Comparison of ENCODE assay signal across 14 cellular contexts in the genomic region with DNA sequence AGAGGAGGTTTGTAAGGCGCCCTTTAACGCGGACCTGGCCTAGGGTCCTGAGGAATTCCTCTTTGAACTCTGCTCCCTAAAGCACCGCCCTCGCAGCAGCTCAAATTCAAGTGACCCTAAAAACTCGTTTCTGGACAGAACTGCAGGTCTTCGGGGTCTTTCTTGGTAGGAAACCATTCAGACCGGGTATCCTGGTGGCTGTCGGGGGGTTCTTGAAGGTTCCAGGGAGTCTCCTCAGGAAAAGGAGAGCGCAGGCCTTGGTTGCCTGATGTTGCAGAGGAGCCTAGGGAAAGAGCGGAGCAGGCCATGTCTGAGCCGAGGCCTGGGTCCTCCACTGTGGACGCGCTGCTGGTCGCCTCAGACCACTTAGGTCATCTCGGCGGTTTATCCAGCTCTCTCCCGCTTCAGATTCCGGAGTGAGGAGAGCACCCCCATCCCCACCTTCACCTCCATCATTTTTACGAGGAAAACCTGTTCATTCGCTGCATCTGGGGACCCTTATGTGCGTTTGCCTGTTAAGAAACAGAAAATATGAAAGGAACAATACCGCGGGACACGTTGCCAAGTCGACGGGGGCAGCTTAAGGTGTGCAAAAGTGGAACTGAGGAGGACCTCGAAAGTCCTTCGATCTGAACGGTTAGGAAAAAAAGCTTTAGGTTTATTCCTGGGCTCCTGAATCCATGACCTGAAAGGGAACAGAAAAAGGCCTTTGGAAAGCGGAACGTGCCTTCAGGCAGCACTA.
DNase-seq lines count a peak whose midpoint lies in the region; ATAC-seq and TF ChIP-seq lines count a peak whose summit lies in the region.
"Had no signal": no experiment of that assay in that cellular context is flagged by ENCODE, and none has a peak within 500 bp of the region (broad histone marks: within the 10 kb centered on the region; RNA-seq: fewer than 3 reads in every experiment).

No MANE protein-coding gene starts in this region.

- no peak for TF ChIP-seq EP300 in gastroesophageal sphincter (IDR thresholded peaks at IDR 0.05)

- BruUV-seq in Calu3 (replicated peaks; lab: Mats Ljungman, UMichigan): no TSS peak

- DNase-seq in Calu3: no peak
- DNase-seq in ecto neural progenitor cell (ENCODE audit: low spot score): peak; percentile 55
- peak; percentile 30 for DNase-seq in nephron progenitor cell
- no peak for DNase-seq in A172 (ENCODE audit: low spot score)
- DNase-seq: KG1, NCI-H2081 treated with DMSO at 0.1 percent for 48 hours had no signal

- no peaks in the 10 kb centered on the region for H3K36me3 ChIP-seq in gastroesophageal sphincter
- H3K36me3 ChIP-seq: breast epithelium, neutrophil had no signal

- peaks cover 89% of the 10 kb centered on the region for H3K27me3 ChIP-seq in gastroesophageal sphincter

- H3K27ac ChIP-seq in gastroesophageal sphincter: peak overlapping the region in 1 of 4 donors; percentile 75
- H3K27ac ChIP-seq: breast epithelium, epithelial cell of prostate, neutrophil had no signal

- intact Hi-C loops in Calu3 (cut with micrococcal nuclease; ENCODE audit: unreplicated experiment): loop anchor here (10.0 kb wide), 1 partner anchor 419 kb away; the partner anchor contains the start of gene ISL1

- no peaks in the 10 kb centered on the region for H3K9me3 ChIP-seq in gastroesophageal sphincter
- H3K9me3 ChIP-seq: breast epithelium, neutrophil had no signal

- H3K27me3 Mint-ChIP-seq in Calu3 (ENCODE audit: unreplicated experiment) (no peaks in the 10 kb centered on the region), IgD-negative memory B cell (peaks cover 69% of the 10 kb centered on the region), nephron progenitor cell (ENCODE audit: low read depth, poor library complexity) (peaks cover 91% of the 10 kb centered on the region)

- no peak for TF ChIP-seq CTCF in Calu3 (IDR thresholded peaks at IDR 0.05; ENCODE audit: unreplicated experiment)
- no peak for TF ChIP-seq CTCF in nephron progenitor cell (IDR thresholded peaks at IDR 0.05)
- no peak for TF ChIP-seq CTCF in gastroesophageal sphincter (IDR thresholded peaks at IDR 0.05)

- CTCF ChIA-PET in Calu3 (lab: Charles Lee): no interaction called here

- H3K4me3 Mint-ChIP-seq in Calu3 (ENCODE audit: low read depth, unreplicated experiment) (peak overlapping the region; percentile 1), IgD-negative memory B cell (peak overlapping the region in 3 of 4 donors; percentile 44 to 74 (median 53)), nephron progenitor cell (peak overlapping the region; percentile 7)

- H3K27ac Mint-ChIP-seq in Calu3 (ENCODE audit: unreplicated experiment) (no peak overlapping the region), IgD-negative memory B cell (peak overlapping the region in 2 of 3 donors; percentile 58 to 86), nephron progenitor cell (no peak overlapping the region)

- ATAC-seq in gastroesophageal sphincter (no peak), HG03457 (IDR thresholded peaks at IDR 0.05; ENCODE audit: unreplicated experiment) (no peak), GM18873 (IDR thresholded peaks at IDR 0.05; ENCODE audit: low FRiP score, unreplicated experiment) (no peak)
- ATAC-seq: GM12878 had no signal

- no peak for TF ChIP-seq POLR2A in gastroesophageal sphincter (IDR thresholded peaks at IDR 0.05)

- 32 to 48% methylated on average over 2 to 16 of the region's 32 CpGs for WGBS in gastroesophageal sphincter (ENCODE audit: low coverage in 1 of 2), 2 donors

- peaks cover 0 to 59% (median 19%) of the 10 kb centered on the region in 3 donors for H3K4me1 ChIP-seq in gastroesophageal sphincter

- H3K4me1 Mint-ChIP-seq in Calu3 (ENCODE audit: low read depth, unreplicated experiment) (peaks cover 14% of the 10 kb centered on the region), IgD-negative memory B cell (peaks cover 26 to 52% (median 38%) of the 10 kb centered on the region in 3 donors), nephron progenitor cell (peaks cover 64% of the 10 kb centered on the region)

- H3K36me3 Mint-ChIP-seq in Calu3 (ENCODE audit: insufficient read depth, unreplicated experiment) (peaks cover 17% of the 10 kb centered on the region), IgD-negative memory B cell (no peaks in the 10 kb centered on the region), nephron progenitor cell (ENCODE audit: low read depth) (no peaks in the 10 kb centered on the region)

- H3K9me3 Mint-ChIP-seq in Calu3 (ENCODE audit: low read depth, unreplicated experiment) (no peaks in the 10 kb centered on the region), IgD-negative memory B cell (peaks cover 3 to 11% (median 4%) of the 10 kb centered on the region in 3 donors), nephron progenitor cell (no peaks in the 10 kb centered on the region)

- H3K4me3 ChIP-seq in gastroesophageal sphincter: peak overlapping the region in 1 of 2 donors; percentile 54
- H3K4me3 ChIP-seq: GM12878 had no signal

Comparison
In these comparisons a context has a peak if more than half of its experiments do, and no peak if none do; other contexts are left out.
1. DNase-seq: peak in ecto neural progenitor cell (single experiment) and nephron progenitor cell (single experiment); none in Calu3 (single experiment) and A172 (single experiment).
2. H3K27ac Mint-ChIP-seq: peak in IgD-negative memory B cell (2 of 3); none in Calu3 (single experiment) and nephron progenitor cell (single experiment).
3. H3K4me3 Mint-ChIP-seq: peak in every context shown above with its lines; median percentile 53 in IgD-negative memory B cell; 7 in nephron progenitor cell; 1 in Calu3.